In the genomic region with DNA sequence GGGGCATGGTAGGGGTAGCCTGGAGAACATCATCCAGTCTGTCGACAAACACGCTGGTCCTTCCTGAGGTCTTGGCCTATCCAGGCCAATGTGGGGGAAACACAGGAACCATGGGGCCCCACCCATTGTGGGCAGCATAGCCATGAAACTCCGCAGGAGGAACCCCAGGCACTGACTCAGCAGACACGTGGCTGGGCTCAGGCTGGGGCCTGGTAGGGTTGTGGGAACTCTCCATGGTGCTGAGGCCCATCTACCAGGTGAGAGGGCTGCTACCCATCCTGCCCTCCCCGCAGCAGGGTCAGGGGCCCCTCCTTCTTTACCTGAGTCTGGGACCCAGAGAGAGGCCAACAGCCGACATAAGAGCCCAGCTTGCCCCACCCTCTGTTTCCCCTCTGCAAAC, we compare ENCODE assay signal across 8 cellular contexts. TPM values are rescaled to one million over a fixed set of nuclear protein-coding genes. Genes with fewer than 3 reads are reported as not detected.
DNase-seq lines count a peak whose midpoint lies in the region; ATAC-seq, FAIRE-seq and TF ChIP-seq lines count a peak whose summit lies in the region.

No MANE protein-coding gene starts in this region.

- TF ChIP-seq CTCF in A549 (IDR thresholded peaks at IDR 0.05), result no peak
- TF ChIP-seq CTCF in endodermal cell (conservative IDR thresholded peaks at IDR 0.05), result no peak

- H3K27me3 Mint-ChIP-seq in endodermal cell (ENCODE audit: insufficient read depth), result peaks cover 13% of the 10 kb centered on the region

- TF ChIP-seq RAD21 in A549 (conservative IDR thresholded peaks at IDR 0.05 in 1 of 2, IDR thresholded peaks at IDR 0.05 in 1 of 2), result no peak

- no peak overlapping the region for H3K4me2 ChIP-seq in A549

- TF ChIP-seq EP300 in A549 (IDR thresholded peaks at IDR 0.05), result no peak

- 50% methylated on average over 4 of the region's 6 CpGs for WGBS in A549 (ENCODE audit: missing lambda C conversion rate)
- WGBS in endodermal cell (ENCODE audit: insufficient coverage in 1 of 2, insufficient read length in 1 of 2), 2 experiments, result 41 to 43% methylated on average over 4 to 6 of the region's 6 CpGs

- H3K27me3 ChIP-seq in endodermal cell (ENCODE audit: control insufficient read depth, insufficient read depth, low read length, poor library complexity, severe bottlenecking), result peaks cover 11% of the 10 kb centered on the region

- no peak overlapping the region for H3K9ac ChIP-seq in endodermal cell (ENCODE audit: extremely low read depth, low read length, poor library complexity, severe bottlenecking)

- DNase-seq in A549 (ENCODE audit: low read depth in 1 of 2, low spot score in 1 of 2) (peak; percentile 19 to 40), HT1080 (ENCODE audit: low read depth) (peak; percentile 63), endodermal cell (peak; percentile 94), renal cortical epithelial cell (ENCODE audit: low read depth) (peak; percentile 49), cortex of kidney (lab: John Stamatoyannopoulos, UW) (no peak), NCI-H2196 treated with DMSO at 0.1 percent for 48 hours (lab: John Stamatoyannopoulos, UW; ENCODE audit: unreplicated experiment) (no peak)

- H3K9me3 ChIP-seq in A549 (no peaks in the 10 kb centered on the region), endodermal cell (ENCODE audit: control insufficient read depth, low read length) (no peaks in the 10 kb centered on the region)

- POLR2A ChIA-PET in A549 (lab: Yijun Ruan, JAX), result no interaction called here

- H3K4me3 ChIP-seq in A549, result no peak overlapping the region
- H3K4me3 ChIP-seq in endodermal cell (ENCODE audit: low read length), result no peak overlapping the region

- H3K27ac ChIP-seq in A549, result no peak overlapping the region
- no peak overlapping the region for H3K27ac ChIP-seq in endodermal cell (ENCODE audit: low read depth, low read length)

- no peaks in the 10 kb centered on the region for H3K36me3 Mint-ChIP-seq in endodermal cell (ENCODE audit: low read depth)

- no peak overlapping the region for H3K4me3 Mint-ChIP-seq in endodermal cell

- no peak overlapping the region for H3K27ac Mint-ChIP-seq in endodermal cell

- peaks cover 22% of the 10 kb centered on the region for H3K4me1 Mint-ChIP-seq in endodermal cell

- no peak for FAIRE-seq in A549 (lab: Jason Lieb, UNC)

- CTCF ChIA-PET in A549 (lab: Yijun Ruan, JAX), result interaction anchor here (5.5 kb wide), 1 partner anchor 17 kb away, joined by 35 read pairs; no protein-coding TSS in a partner anchor

- H3K9me3 Mint-ChIP-seq in endodermal cell, result no peaks in the 10 kb centered on the region

- TF ChIP-seq POLR2A in A549 (IDR thresholded peaks at IDR 0.05; ENCODE audit: low read length), result no peak

- no peaks in the 10 kb centered on the region for H3K36me3 ChIP-seq in endodermal cell (ENCODE audit: control insufficient read depth, insufficient read depth, low read length)

- no peaks in the 10 kb centered on the region for H3K4me1 ChIP-seq in A549
- H3K4me1 ChIP-seq in endodermal cell (ENCODE audit: control insufficient read depth, insufficient read depth, low read length), result no peaks in the 10 kb centered on the region

- ATAC-seq in A549 (peak; percentile 63 to 72; a peak in 4 of 6 replicates), HG03139 (IDR thresholded peaks at IDR 0.05; ENCODE audit: unreplicated experiment) (no peak)
- ATAC-seq in activated CD4-positive, CD25-positive, alpha-beta regulatory T cell treated with anti-CD3 and anti-CD28 coated beads, Interleukin-2, amount 50 U/mL, for 24 hours, result peak; percentile 76 to 80

TF ChIP-seq in A549, 52 proteins besides CTCF, POLR2A, EP300 and RAD21 (continues in another document):
- TF ChIP-seq MAFK (IDR thresholded peaks at IDR 0.05; ENCODE audit: partially characterized antibody) (peak; percentile 20), ZSCAN20 (CRISPR knock-in tag; IDR thresholded peaks at IDR 0.05) (no peak), MAX (IDR thresholded peaks at IDR 0.05) (peak; percentile 46), CBX8 (IDR thresholded peaks at IDR 0.05) (no peak), FOSL2 (IDR thresholded peaks at IDR 0.05) (no peak), FOSL2 (CRISPR knock-in tag; IDR thresholded peaks at IDR 0.05) (no peak), EHMT2 (IDR thresholded peaks at IDR 0.05; ENCODE audit: low read depth) (0 out of 2 replicates have a peak, but pooled peaks have one; percentile 58), TP53 (CRISPR knock-in tag; IDR thresholded peaks at IDR 0.05) (no peak)
- TF ChIP-seq, protein P1, sequence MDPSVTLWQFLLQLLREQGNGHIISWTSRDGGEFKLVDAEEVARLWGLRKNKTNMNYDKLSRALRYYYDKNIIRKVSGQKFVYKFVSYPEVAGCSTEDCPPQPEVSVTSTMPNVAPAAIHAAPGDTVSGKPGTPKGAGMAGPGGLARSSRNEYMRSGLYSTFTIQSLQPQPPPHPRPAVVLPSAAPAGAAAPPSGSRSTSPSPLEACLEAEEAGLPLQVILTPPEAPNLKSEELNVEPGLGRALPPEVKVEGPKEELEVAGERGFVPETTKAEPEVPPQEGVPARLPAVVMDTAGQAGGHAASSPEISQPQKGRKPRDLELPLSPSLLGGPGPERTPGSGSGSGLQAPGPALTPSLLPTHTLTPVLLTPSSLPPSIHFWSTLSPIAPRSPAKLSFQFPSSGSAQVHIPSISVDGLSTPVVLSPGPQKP (IDR thresholded peaks at IDR 0.05; ENCODE audit: low read depth, low read length), result no peak
- TF ChIP-seq, protein P2, sequence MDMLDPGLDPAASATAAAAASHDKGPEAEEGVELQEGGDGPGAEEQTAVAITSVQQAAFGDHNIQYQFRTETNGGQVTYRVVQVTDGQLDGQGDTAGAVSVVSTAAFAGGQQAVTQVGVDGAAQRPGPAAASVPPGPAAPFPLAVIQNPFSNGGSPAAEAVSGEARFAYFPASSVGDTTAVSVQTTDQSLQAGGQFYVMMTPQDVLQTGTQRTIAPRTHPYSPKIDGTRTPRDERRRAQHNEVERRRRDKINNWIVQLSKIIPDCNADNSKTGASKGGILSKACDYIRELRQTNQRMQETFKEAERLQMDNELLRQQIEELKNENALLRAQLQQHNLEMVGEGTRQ (IDR thresholded peaks at IDR 0.05), result no peak

RNA-seq across cellular contexts. Expression of gene CACNA2D2, which starts 22.6 kb away (rescaled TPM):
- 0.21 and 0.22 TPM in 2 replicates for polyA plus RNA-seq in A549 (2011; rRNA removed)
- 0.20 and 0.21 TPM in 2 replicates for polyA plus RNA-seq in A549 (2012; cell fraction: cytosol; rRNA removed)
- polyA plus RNA-seq in A549 (2012; cell fraction: nucleus; rRNA removed), result 0.65 and 0.67 TPM in 2 replicates
- 0.41 to 0.75 TPM (median 0.55 TPM) in 3 replicates for polyA plus RNA-seq in A549 (2017; fragmentation: RNase III; extraction: RNeasy Plus Mini Kit Qiagen cat#74134 plus additional on column Dnase treatment)
- polyA minus RNA-seq in A549 (2011; rRNA and poly(A)+ RNA removed), result 0.58 TPM in 1 of 2 replicates, not detected in the other
- total RNA-seq in HT1080 (2014; rRNA removed; shearing (Covaris generic)), result 0.56 TPM in 1 of 2 replicates, not detected in the other
- polyA plus RNA-seq in HT1080 (2015; cell fraction: cytosol; rRNA removed), result 0.08 TPM in 1 of 2 replicates, not detected in the other
- polyA plus RNA-seq in HT1080 (2015; cell fraction: nucleus; rRNA removed), result 0.06 TPM in 1 of 2 replicates, not detected in the other
- 10 to 100 TPM; 17.6 to 20.7 TPM for total RNA-seq in endodermal cell
- 16.2 TPM for polyA plus RNA-seq in endodermal cell (2013, experiment 1 of 2)
- polyA plus RNA-seq in endodermal cell (2013, experiment 2 of 2), result 12.9 TPM
- total RNA-seq in renal cortical epithelial cell, result 0.17 and 0.55 TPM in 2 replicates

RNA-seq across cellular contexts. Expression of gene C3orf18, which starts 41.6 kb away (rescaled TPM):
- polyA plus RNA-seq in A549 (2011; rRNA removed) (3.4 and 5.0 TPM in 2 replicates), A549 (2017; fragmentation: RNase III; extraction: RNeasy Plus Mini Kit Qiagen cat#74134 plus additional on column Dnase treatment) (3.9 to 5.9 TPM (median 5.4 TPM) in 3 replicates)
- polyA plus RNA-seq in A549 (2012; cell fraction: cytosol; rRNA removed), result 4.0 and 5.0 TPM in 2 replicates
- polyA plus RNA-seq in A549 (2012; cell fraction: nucleus; rRNA removed), result 7.0 and 11.2 TPM in 2 replicates
- 4.3 and 5.4 TPM in 2 replicates for polyA minus RNA-seq in A549 (2011; rRNA and poly(A)+ RNA removed)
- 1.9 and 2.5 TPM in 2 replicates for total RNA-seq in HT1080 (2014; rRNA removed; shearing (Covaris generic))
- 1.2 and 1.3 TPM in 2 replicates for polyA plus RNA-seq in HT1080 (2015; cell fraction: cytosol; rRNA removed)
- 2.1 and 4.8 TPM in 2 replicates for polyA plus RNA-seq in HT1080 (2015; cell fraction: nucleus; rRNA removed)
- total RNA-seq in endodermal cell (10 to 100 TPM; 14.4 to 16.9 TPM), renal cortical epithelial cell (7.3 and 11.1 TPM in 2 replicates)
- polyA plus RNA-seq in endodermal cell (2013, experiment 1 of 2), result 15.6 TPM
- polyA plus RNA-seq in endodermal cell (2013, experiment 2 of 2), result 15.4 TPM

RNA-seq across cellular contexts. Expression of gene HEMK1, which starts 43.3 kb away (rescaled TPM):
- polyA plus RNA-seq in A549 (2011; rRNA removed), result 4.7 and 5.1 TPM in 2 replicates
- polyA plus RNA-seq in A549 (2012; cell fraction: cytosol; rRNA removed), result 5.4 and 7.1 TPM in 2 replicates
- 13.6 and 15.4 TPM in 2 replicates for polyA plus RNA-seq in A549 (2012; cell fraction: nucleus; rRNA removed)
- polyA plus RNA-seq in A549 (2017; fragmentation: RNase III; extraction: RNeasy Plus Mini Kit Qiagen cat#74134 plus additional on column Dnase treatment), result 4.3 to 5.4 TPM (median 4.3 TPM) in 3 replicates
- 7.1 and 9.3 TPM in 2 replicates for polyA minus RNA-seq in A549 (2011; rRNA and poly(A)+ RNA removed)
- 14.0 and 14.9 TPM in 2 replicates for total RNA-seq in HT1080 (2014; rRNA removed; shearing (Covaris generic))
- polyA plus RNA-seq in HT1080 (2015; cell fraction: cytosol; rRNA removed), result 15.3 and 18.0 TPM in 2 replicates
- 46.8 and 51.4 TPM in 2 replicates for polyA plus RNA-seq in HT1080 (2015; cell fraction: nucleus; rRNA removed)
- total RNA-seq in endodermal cell, result 10 to 100 TPM; 24.1 to 25.8 TPM
- polyA plus RNA-seq in endodermal cell (2013, experiment 1 of 2), result 21.2 TPM
- polyA plus RNA-seq in endodermal cell (2013, experiment 2 of 2), result 19.8 TPM
- 14.2 and 27.6 TPM in 2 replicates for total RNA-seq in renal cortical epithelial cell

Comparison
In these comparisons a context has a peak if more than half of its experiments do, and no peak if none do; other contexts are left out.
1. DNase-seq: peak in A549 (2 of 2), HT1080 (single experiment), endodermal cell (single experiment) and renal cortical epithelial cell (single experiment); none in cortex of kidney (single experiment) and NCI-H2196 treated with DMSO at 0.1 percent for 48 hours (single experiment).
2. RNA of gene CACNA2D2, which starts 22.6 kb away (total RNA-seq): 17.6 to 20.7 TPM in endodermal cell; 0.56 TPM in HT1080 and 0.17 to 0.55 TPM in renal cortical epithelial cell; every median in the first group is over 10 times any median in the second.